In genomic region chr20:31990958-31991705, GRCh38 we compare ENCODE assay signal across 26 cellular contexts. TPM values are rescaled to one million over a fixed set of nuclear protein-coding genes. Genes with fewer than 3 reads are reported as not detected.
DNase-seq lines count a peak whose midpoint lies in the region; ATAC-seq and TF ChIP-seq lines count a peak whose summit lies in the region.
"Had no signal": no experiment of that assay in that cellular context is flagged by ENCODE, and none has a peak within 500 bp of the region (broad histone marks: within the 10 kb centered on the region; RNA-seq: fewer than 3 reads in every experiment).

No MANE protein-coding gene starts in this region.

- intact Hi-C loops in heart right ventricle (cut with DNase I): no loop called here

- H3K4me1 ChIP-seq in BE2C: no peaks in the 10 kb centered on the region
- H3K4me1 ChIP-seq in heart right ventricle: peaks cover 0 to 6% (median 0%) of the 10 kb centered on the region in 9 donors
- H3K4me1 ChIP-seq: HAP-1, uterus had no signal

- DNase-seq in BE2C (peak; percentile 25), G401 (ENCODE audit: low spot score) (peak; percentile 90), NCI-H446 treated with DMSO at 0.1 percent for 48 hours (lab: John Stamatoyannopoulos, UW) (peak; percentile 65), cerebellum (ENCODE audit: low spot score) (peak; percentile 78), heart right ventricle (no peak)
- DNase-seq: activated CD4-positive, alpha-beta T cell treated with anti-CD3 and anti-CD28 coated beads for 4 hours; activated naive CD4-positive, alpha-beta T cell; activated T-cell treated with anti-CD3 and anti-CD28 coated beads, Interleukin-2, amount 50 U/mL, for 4 hours; EL; endodermal cell; foreskin melanocyte; naive B cell; T-helper 17 cell; uterus had no signal

- no peak for ATAC-seq in HG03354 (IDR thresholded peaks at IDR 0.05; ENCODE audit: poor library complexity, severe bottlenecking, unreplicated experiment)
- ATAC-seq in heart right ventricle: no peak
- no peak for ATAC-seq in GM19395 (IDR thresholded peaks at IDR 0.05; ENCODE audit: unreplicated experiment)
- ATAC-seq: activated T-cell treated with anti-CD3 and anti-CD28 coated beads, Interleukin-2, amount 50 U/mL, for 4 hours; left lobe of liver; T-helper 17 cell had no signal

- 59 to 67% methylated on average over 5 of the region's 5 CpGs for WGBS in heart right ventricle, 2 donors

- H3K36me3 ChIP-seq in BE2C: peaks cover 4% of the 10 kb centered on the region
- H3K36me3 ChIP-seq in heart right ventricle: no peaks in the 10 kb centered on the region
- H3K36me3 ChIP-seq: esophagus muscularis mucosa, HAP-1, uterus had no signal

- no peak for TF ChIP-seq CTCF in BE2C (IDR thresholded peaks at IDR 0.05; ENCODE audit: low read depth, low read length)
- TF ChIP-seq CTCF in heart right ventricle (IDR thresholded peaks at IDR 0.05): no peak

- in situ Hi-C loops in G401 (cut with HindIII; ENCODE audit: low sequenced_read_pairs): no loop called here

- H3K27me3 ChIP-seq in BE2C (no peaks in the 10 kb centered on the region), heart right ventricle (peaks cover 0 to 32% (median 26%) of the 10 kb centered on the region in 7 donors)
- H3K27me3 ChIP-seq: uterus had no signal

- H3K27ac ChIP-seq in heart right ventricle: no peak overlapping the region
- H3K27ac ChIP-seq: C4-2B, esophagus muscularis mucosa, hepatocyte, uterus had no signal

- H3K9me3 ChIP-seq in BE2C (no peaks in the 10 kb centered on the region), heart right ventricle (no peaks in the 10 kb centered on the region)
- H3K9me3 ChIP-seq: esophagus muscularis mucosa, HAP-1, uterus had no signal

- H3K4me3 ChIP-seq in BE2C (ENCODE audit: low read depth, low read length) (no peak overlapping the region), heart right ventricle (no peak overlapping the region)
- H3K4me3 ChIP-seq: esophagus muscularis mucosa, HAP-1, hepatocyte, smooth muscle cell, uterus had no signal

RNA-seq across cellular contexts. Expression of gene CCM2L, which starts 19.1 kb away (rescaled TPM):
- polyA plus RNA-seq in BE2C (2012; ENCODE audit: insufficient read depth, insufficient read length, low read depth): 1.3 TPM
- total RNA-seq in G401 (2014; rRNA removed; shearing (Covaris generic)): 40.7 and 52.6 TPM in 2 replicates
- total RNA-seq in cerebellum (4.8 TPM), heart right ventricle (10 to 100 TPM in 1 of 10 donors, 1 to 10 TPM in 9; 4.9 to 10.7 (median 7.4) TPM)
- 10 to 100 TPM; 12.9 to 26.8 TPM for polyA plus RNA-seq in heart right ventricle
- total RNA-seq: activated T-cell treated with anti-CD3 and anti-CD28 coated beads, Interleukin-2, amount 50 U/mL, for 4 hours; bronchial epithelial cell; smooth muscle cell; T-helper 17 cell had no signal
- polyA plus RNA-seq: AG04450, IgD-negative memory B cell had no signal

RNA-seq across cellular contexts. Expression of gene XKR7, which starts 23.2 kb away (rescaled TPM):
- polyA plus RNA-seq in BE2C (2012; ENCODE audit: insufficient read depth, insufficient read length, low read depth): 63.7 TPM
- total RNA-seq in G401 (2014; rRNA removed; shearing (Covaris generic)): 5.7 and 6.8 TPM in 2 replicates
- total RNA-seq in cerebellum (20.0 TPM), heart right ventricle (not detected)
- polyA plus RNA-seq in heart right ventricle: not detected
- total RNA-seq: activated T-cell treated with anti-CD3 and anti-CD28 coated beads, Interleukin-2, amount 50 U/mL, for 4 hours; bronchial epithelial cell; esophagus muscularis mucosa; left lobe of liver; omental fat pad; smooth muscle cell; T-helper 17 cell had no signal
- polyA plus RNA-seq: AG04450, hepatocyte, IgD-negative memory B cell, smooth muscle cell had no signal

RNA-seq across cellular contexts. Expression of gene PDRG1, which starts 39.3 kb away (rescaled TPM):
- 93.4 TPM for polyA plus RNA-seq in BE2C (2012; ENCODE audit: insufficient read depth, insufficient read length, low read depth)
- total RNA-seq in G401 (2014; rRNA removed; shearing (Covaris generic)): 37.4 and 50.9 TPM in 2 replicates
- total RNA-seq in cerebellum (5.7 TPM), heart right ventricle (10 to 100 TPM in 1 of 10 donors, 1 to 10 TPM in 9; 6.4 to 10.7 (median 7.5) TPM)
- 10 to 100 TPM in 1 of 2 donors, 1 to 10 TPM in 1; 7.3 to 12.8 TPM for polyA plus RNA-seq in heart right ventricle

Comparison
In these comparisons a context has a peak if more than half of its experiments do, and no peak if none do; other contexts are left out.
1. DNase-seq: peak in BE2C (single experiment), G401 (single experiment), NCI-H446 treated with DMSO at 0.1 percent for 48 hours (single experiment) and cerebellum (single experiment); none in heart right ventricle (0 of 2).